Comparison of ENCODE assay signal across 8 cellular contexts in the genomic region with DNA sequence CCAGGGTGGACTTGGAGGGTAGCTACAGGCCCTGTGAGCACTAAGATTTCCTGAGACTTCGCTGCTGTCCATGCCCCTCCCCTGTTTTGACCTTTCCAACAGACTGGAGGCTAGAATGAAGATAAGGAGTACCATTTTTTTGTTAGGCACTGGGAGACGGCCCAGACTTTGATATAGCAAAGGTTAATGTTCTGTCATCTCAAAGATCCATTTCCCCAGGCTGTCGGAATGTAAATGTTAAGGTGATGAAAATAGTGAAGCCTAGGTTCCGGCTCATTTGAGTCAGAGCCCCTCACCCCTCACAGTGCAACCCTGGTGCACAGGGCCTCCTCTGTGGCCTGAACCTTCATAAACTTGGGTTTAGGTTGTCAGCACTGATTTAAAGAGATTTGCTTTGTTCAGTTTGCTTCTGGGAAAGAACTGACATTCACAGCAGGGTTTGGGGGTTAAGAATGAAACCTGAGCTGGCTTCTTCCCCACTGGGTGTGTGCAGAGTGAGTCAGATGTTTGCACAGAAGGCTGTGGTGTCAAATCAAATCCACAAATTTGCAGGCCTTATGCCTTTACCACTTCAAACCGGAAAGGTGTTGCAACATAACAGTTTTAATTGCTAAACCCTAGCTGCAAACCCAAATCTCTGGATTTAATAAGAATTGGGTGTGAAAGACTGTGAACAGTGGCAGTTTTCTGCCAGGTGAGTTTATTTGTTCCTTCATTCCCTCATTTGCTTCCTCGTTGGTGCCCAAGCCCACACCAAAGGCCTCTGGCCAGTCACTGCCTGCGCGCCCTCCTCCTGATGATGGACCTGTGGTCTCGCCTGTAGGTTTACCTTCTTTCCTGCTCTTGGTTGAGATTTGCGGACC. TPM values are rescaled to one million over a fixed set of nuclear protein-coding genes. Genes with fewer than 3 reads are reported as not detected.
DNase-seq lines count a peak whose midpoint lies in the region; ATAC-seq and TF ChIP-seq lines count a peak whose summit lies in the region.

No MANE protein-coding gene starts in this region.

- peaks cover 11% of the 10 kb centered on the region for H3F3A ChIP-seq in neural progenitor cell (ENCODE audit: low read depth)

- H3K36me3 ChIP-seq in neural progenitor cell: no peaks in the 10 kb centered on the region

- no peak for TF ChIP-seq CTCF in WTC11 (IDR thresholded peaks at IDR 0.05)
- no peak for TF ChIP-seq CTCF in epithelial cell of esophagus (IDR thresholded peaks at IDR 0.05; ENCODE audit: insufficient read depth, low read depth, low read length, missing control alignments)
- TF ChIP-seq CTCF in neural progenitor cell (IDR thresholded peaks at IDR 0.05): no peak

- H3K27me3 Mint-ChIP-seq in WTC11 (ENCODE audit: low read depth): no peaks in the 10 kb centered on the region
- peaks cover 5% of the 10 kb centered on the region for H3K27me3 Mint-ChIP-seq in neural progenitor cell (ENCODE audit: insufficient read depth, low read depth)

- H3K4me1 Mint-ChIP-seq in WTC11: peaks cover 31% of the 10 kb centered on the region
- H3K4me1 Mint-ChIP-seq in neural progenitor cell: peaks cover 49% of the 10 kb centered on the region

- no peak overlapping the region for H3K27ac ChIP-seq in neural progenitor cell

- H3K9ac ChIP-seq in neural progenitor cell: no peak overlapping the region

- no peak overlapping the region for H2AFZ ChIP-seq in neural progenitor cell (replicated peaks)

- POLR2A ChIA-PET in WTC11 (lab: Charles Lee): no interaction called here

- CTCF ChIA-PET in WTC11 (lab: Charles Lee): interaction anchor here (1.0 to 2.9 kb wide), 4 partner anchors 8 to 95 kb away, joined by 3 to 17 read pairs (median 4); no protein-coding TSS in a partner anchor

- H3K9me3 ChIP-seq in neural progenitor cell (ENCODE audit: low read depth): no peaks in the 10 kb centered on the region

- no peak for DNase-seq in activated CD4-positive, CD25-positive, alpha-beta regulatory T cell treated with anti-CD3 and anti-CD28 coated beads, Interleukin-2, amount 50 U/mL, for 72 hours
- DNase-seq in NCI-H2029 (lab: John Stamatoyannopoulos, UW) (peak; percentile 81), WTC11 (ENCODE audit: low spot score) (no peak), epithelial cell of esophagus (ENCODE audit: low read depth) (peak; percentile 96), neural progenitor cell (ENCODE audit: low spot score) (peak; percentile 31), D341Med (ENCODE audit: low spot score) (no peak)

- H4K20me1 ChIP-seq in neural progenitor cell (ENCODE audit: low read depth): no peaks in the 10 kb centered on the region

- peak overlapping the region; percentile 42 for H3K4me2 ChIP-seq in neural progenitor cell

- peak; percentile 85 to 91 for ATAC-seq in activated CD4-positive, CD25-positive, alpha-beta regulatory T cell treated with anti-CD3 and anti-CD28 coated beads, Interleukin-2, amount 50 U/mL, for 24 hours
- ATAC-seq in WTC11: peak; percentile 55
- ATAC-seq in HG02588 (IDR thresholded peaks at IDR 0.05; ENCODE audit: unreplicated experiment): no peak

- peaks cover 17% of the 10 kb centered on the region for H3K4me1 ChIP-seq in neural progenitor cell

- no peaks in the 10 kb centered on the region for H3K79me2 ChIP-seq in neural progenitor cell (ENCODE audit: low read depth)

- no peak overlapping the region for H3K4me3 Mint-ChIP-seq in WTC11
- peak overlapping the region; percentile 50 for H3K4me3 Mint-ChIP-seq in neural progenitor cell

- no peaks in the 10 kb centered on the region for H3K9me3 Mint-ChIP-seq in WTC11
- no peaks in the 10 kb centered on the region for H3K9me3 Mint-ChIP-seq in neural progenitor cell

- H3K27me3 ChIP-seq in neural progenitor cell: no peaks in the 10 kb centered on the region

- H3K4me3 ChIP-seq in epithelial cell of esophagus (ENCODE audit: low read length) (no peak overlapping the region), neural progenitor cell (no peak overlapping the region)

- no peaks in the 10 kb centered on the region for H3K36me3 Mint-ChIP-seq in WTC11
- H3K36me3 Mint-ChIP-seq in neural progenitor cell: no peaks in the 10 kb centered on the region

- H3K27ac Mint-ChIP-seq in WTC11: no peak overlapping the region
- peak overlapping the region; percentile 99 for H3K27ac Mint-ChIP-seq in neural progenitor cell

TF ChIP-seq in WTC11, 78 proteins besides CTCF, POLR2A, EP300 and RAD21:
- TF ChIP-seq ZNF423 (CRISPR knock-in tag; IDR thresholded peaks at IDR 0.05) (no peak), FOXK1 (CRISPR knock-in tag; IDR thresholded peaks at IDR 0.05) (no peak), GABPB1 (CRISPR knock-in tag; IDR thresholded peaks at IDR 0.05) (peak; percentile 81)

RNA-seq across cellular contexts. Expression of gene KCTD6, which starts 20.6 kb away (rescaled TPM):
- total RNA-seq in WTC11 (2021): 15.2 to 16.4 TPM (median 15.5 TPM) in 3 replicates
- total RNA-seq in neural progenitor cell (ENCODE audit: low replicate concordance): 29.3 and 39.6 TPM in 2 replicates

RNA-seq across cellular contexts. Expression of gene PDHB, which starts 37.6 kb away (rescaled TPM):
- total RNA-seq in WTC11 (2021) (121 to 131 TPM (median 123 TPM) in 3 replicates), neural progenitor cell (ENCODE audit: low replicate concordance) (155 and 203 TPM in 2 replicates)

Comparison
In these comparisons a context has a peak if more than half of its experiments do, and no peak if none do; other contexts are left out.
1. DNase-seq: peak in NCI-H2029 (single experiment), epithelial cell of esophagus (single experiment) and neural progenitor cell (single experiment); none in activated CD4-positive, CD25-positive, alpha-beta regulatory T cell treated with anti-CD3 and anti-CD28 coated beads, Interleukin-2, amount 50 U/mL, for 72 hours (single experiment), WTC11 (single experiment) and D341Med (single experiment).